ENCODE assay signal across 26 cellular contexts in the genomic region with DNA sequence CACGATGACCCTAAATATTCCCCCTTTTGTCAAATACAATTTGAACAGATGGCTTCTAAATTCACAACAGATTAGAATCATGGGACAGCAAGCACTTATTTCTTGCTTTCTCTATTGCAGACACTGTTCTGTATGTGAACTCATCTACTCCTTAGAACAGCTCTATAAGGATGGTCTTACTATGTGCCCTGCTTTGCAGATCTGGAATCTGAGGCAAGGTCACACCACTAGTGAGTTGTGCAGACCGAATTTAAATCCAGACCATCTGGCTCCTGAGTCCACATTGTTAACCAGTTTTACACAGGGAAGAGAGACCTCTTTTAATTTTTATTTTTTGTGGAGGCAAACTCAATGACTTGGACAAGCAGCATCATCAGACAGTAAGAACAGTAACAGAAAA. TPM values are rescaled to one million over a fixed set of nuclear protein-coding genes. Genes with fewer than 3 reads are reported as not detected.
DNase-seq lines count a peak whose midpoint lies in the region; ATAC-seq, FAIRE-seq and TF ChIP-seq lines count a peak whose summit lies in the region.
"Had no signal": no experiment of that assay in that cellular context is flagged by ENCODE, and none has a peak within 500 bp of the region (broad histone marks: within the 10 kb centered on the region; RNA-seq: fewer than 3 reads in every experiment).

No MANE protein-coding gene starts in this region.

- H3K36me3 Mint-ChIP-seq in activated T-cell treated with anti-CD3 and anti-CD28 coated beads, Interleukin-2, amount 50 U/mL, for 72 hours (ENCODE audit: insufficient read depth in 2 of 2) = peaks cover 2 to 5% of the 10 kb centered on the region in 2 donors
- H3K36me3 Mint-ChIP-seq in CD8-positive, alpha-beta T cell = peaks cover 5% of the 10 kb centered on the region
- H3K36me3 Mint-ChIP-seq in T-cell (peaks cover 10% of the 10 kb centered on the region), immature natural killer cell (peaks cover 0 to 6% (median 0%) of the 10 kb centered on the region in 3 donors)

- H3K27me3 Mint-ChIP-seq in activated T-cell treated with anti-CD3 and anti-CD28 coated beads, Interleukin-2, amount 50 U/mL, for 72 hours (ENCODE audit: low read depth) = no peaks in the 10 kb centered on the region
- H3K27me3 Mint-ChIP-seq in CD8-positive, alpha-beta T cell (ENCODE audit: low read depth) = no peaks in the 10 kb centered on the region
- no peaks in the 10 kb centered on the region for H3K27me3 Mint-ChIP-seq in T-cell
- H3K27me3 Mint-ChIP-seq in immature natural killer cell (ENCODE audit: low read depth in 3 of 3) = no peaks in the 10 kb centered on the region

- no peak for ATAC-seq in activated T-cell treated with anti-CD3 and anti-CD28 coated beads, Interleukin-2, amount 50 U/mL, for 72 hours (replicated peaks in 1 of 2)
- ATAC-seq in CD8-positive, alpha-beta T cell = no peak
- ATAC-seq in T-cell (replicated peaks in 1 of 4) (peak in 1 of 4 experiments; percentile 39), GM21717 (IDR thresholded peaks at IDR 0.05; ENCODE audit: unreplicated experiment) (no peak)

- POLR2A ChIA-PET in CD8-positive, alpha-beta T cell (lab: Charles Lee) = interaction anchor here (0.8 to 1.0 kb wide), 2 partner anchors 11 to 37 kb away, joined by 3 to 5 read pairs; no protein-coding TSS in a partner anchor
- POLR2A ChIA-PET in T-cell (lab: Charles Lee) = interaction anchor here (0.5 to 1.0 kb wide), 2 partner anchors 26 to 54 kb away, joined by 3 read pairs; no protein-coding TSS in a partner anchor

- TF ChIP-seq POLR2A in GM12891 (IDR thresholded peaks at IDR 0.05; ENCODE audit: low read depth, low read length) = no peak

- H3K4me1 Mint-ChIP-seq in activated T-cell treated with anti-CD3 and anti-CD28 coated beads, Interleukin-2, amount 50 U/mL, for 72 hours (ENCODE audit: low read depth) = peaks cover 72% of the 10 kb centered on the region
- peaks cover 84% of the 10 kb centered on the region for H3K4me1 Mint-ChIP-seq in CD8-positive, alpha-beta T cell (ENCODE audit: low read depth)
- peaks cover 87 to 95% (median 93%) of the 10 kb centered on the region in 3 donors for H3K4me1 Mint-ChIP-seq in T-cell
- H3K4me1 Mint-ChIP-seq in immature natural killer cell = peaks cover 79 to 99% of the 10 kb centered on the region in 2 donors

- intact Hi-C loops in CD8-positive, alpha-beta T cell (cut with DNase I, micrococcal nuclease) = no loop called here

- peaks cover 16% of the 10 kb centered on the region for H3K4me1 ChIP-seq in CD8-positive, alpha-beta T cell (ENCODE audit: insufficient read depth, low read length)
- H3K4me1 ChIP-seq: SJSA1 had no signal

- CTCF ChIA-PET in CD8-positive, alpha-beta T cell (lab: Charles Lee) = interaction anchor here (0.6 to 5.9 kb wide), 8 partner anchors 9 to 177 kb away, joined by 3 to 43 read pairs (median 4); no protein-coding TSS in a partner anchor
- CTCF ChIA-PET in T-cell (lab: Charles Lee) = interaction anchor here (0.7 to 2.2 kb wide), 8 partner anchors 9 to 500 kb away, joined by 3 to 13 read pairs (median 4); no protein-coding TSS in a partner anchor

- no peak for DNase-seq in activated T-cell treated with anti-CD3 and anti-CD28 coated beads, Interleukin-2, amount 50 U/mL, for 72 hours
- no peak for DNase-seq in activated T-cell treated with anti-CD3 and anti-CD28 coated beads, Interleukin-2, amount 50 U/mL, for 48 hours
- no peak for DNase-seq in CD8-positive, alpha-beta T cell
- DNase-seq in T-cell = no peak
- DNase-seq in immature natural killer cell = no peak
- no peak for DNase-seq in GM12891 (ENCODE audit: insufficient read length, low spot score)
- DNase-seq in GM10266 (ENCODE audit: extremely low spot score) = no peak
- DNase-seq: ACHN; activated CD4-positive, alpha-beta T cell treated with anti-CD3 and anti-CD28 coated beads, Interleukin-2, amount 50 U/mL, for 1 hour; activated naive CD4-positive, alpha-beta T cell; anterior cingulate cortex; central memory CD4-positive, alpha-beta T cell; dorsolateral prefrontal cortex; EL; H9; kidney glomerular epithelial cell; mammary epithelial cell; NCI-H1436 treated with DMSO at 0.1 percent for 48 hours; occipital lobe had no signal

- H3K4me3 Mint-ChIP-seq in activated T-cell treated with anti-CD3 and anti-CD28 coated beads, Interleukin-2, amount 50 U/mL, for 72 hours = peak overlapping the region in 1 of 2 donors; percentile 63
- H3K4me3 Mint-ChIP-seq in CD8-positive, alpha-beta T cell = no peak overlapping the region
- H3K4me3 Mint-ChIP-seq in T-cell = no peak overlapping the region
- H3K4me3 Mint-ChIP-seq in immature natural killer cell = no peak overlapping the region
- H3K4me3 Mint-ChIP-seq: H9 had no signal

- peak overlapping the region; percentile 76 for H3K27ac Mint-ChIP-seq in activated T-cell treated with anti-CD3 and anti-CD28 coated beads, Interleukin-2, amount 50 U/mL, for 72 hours
- peak overlapping the region; percentile 75 for H3K27ac Mint-ChIP-seq in CD8-positive, alpha-beta T cell
- H3K27ac Mint-ChIP-seq in T-cell (peak overlapping the region; percentile 86 to 89), immature natural killer cell (peak overlapping the region; percentile 77 to 90 (median 81))

- no peaks in the 10 kb centered on the region for H3K27me3 ChIP-seq in CD8-positive, alpha-beta T cell (ENCODE audit: insufficient read depth, low read length)
- H3K27me3 ChIP-seq: dorsolateral prefrontal cortex had no signal

- H3K9me3 ChIP-seq in CD8-positive, alpha-beta T cell (ENCODE audit: low read length) = no peaks in the 10 kb centered on the region
- H3K9me3 ChIP-seq: SJSA1 had no signal

- no peak for TF ChIP-seq CTCF in CD8-positive, alpha-beta T cell (IDR thresholded peaks at IDR 0.05)
- TF ChIP-seq CTCF in GM10266 (IDR thresholded peaks at IDR 0.05; ENCODE audit: control insufficient read depth, insufficient read depth, low read depth, missing control alignments) = no peak

- no peaks in the 10 kb centered on the region for H3K36me3 ChIP-seq in CD8-positive, alpha-beta T cell (ENCODE audit: insufficient read depth, low read length)
- H3K36me3 ChIP-seq: SJSA1 had no signal

- no peaks in the 10 kb centered on the region for H3K9me3 Mint-ChIP-seq in activated T-cell treated with anti-CD3 and anti-CD28 coated beads, Interleukin-2, amount 50 U/mL, for 72 hours
- peaks cover 2% of the 10 kb centered on the region for H3K9me3 Mint-ChIP-seq in CD8-positive, alpha-beta T cell
- H3K9me3 Mint-ChIP-seq in T-cell (no peaks in the 10 kb centered on the region), immature natural killer cell (no peaks in the 10 kb centered on the region)
- H3K9me3 Mint-ChIP-seq: H9 had no signal

- no peak overlapping the region for H3K27ac ChIP-seq in CD8-positive, alpha-beta T cell (ENCODE audit: low read depth, low read length)
- H3K27ac ChIP-seq: SJSA1 had no signal

- no peak overlapping the region for H3K4me3 ChIP-seq in CD8-positive, alpha-beta T cell (ENCODE audit: low read depth, low read length)
- H3K4me3 ChIP-seq: dorsolateral prefrontal cortex, SJSA1, skin epidermis had no signal

- FAIRE-seq in GM12891 (lab: Jason Lieb, UNC) = no peak
- FAIRE-seq: HTR-8/SVneo, RCC 7860, urothelium cell line had no signal

TF ChIP-seq in GM12891, 5 proteins besides CTCF, POLR2A, EP300 and RAD21:
- TF ChIP-seq SPI1 (IDR thresholded peaks at IDR 0.05; ENCODE audit: low read depth, low read length) = no peak
- TF ChIP-seq POU2F2 (IDR thresholded peaks at IDR 0.05; ENCODE audit: low read depth, low read length) = no peak
- TF ChIP-seq POLR2AphosphoS5 (IDR thresholded peaks at IDR 0.05; ENCODE audit: low read depth, low read length) = no peak
- TF ChIP-seq TAF1 (IDR thresholded peaks at IDR 0.05; ENCODE audit: low read depth, low read length) = no peak
- no peak for TF ChIP-seq PAX5 (IDR thresholded peaks at IDR 0.05; ENCODE audit: insufficient read depth, low read length, severe bottlenecking)
TF ChIP-seq in GM12891: peak in this region for 0.

RNA-seq across cellular contexts. Expression of gene GPRIN3, which starts 50.2 kb away (rescaled TPM):
- total RNA-seq in activated T-cell treated with anti-CD3 and anti-CD28 coated beads, Interleukin-2, amount 50 U/mL, for 72 hours = 10 to 100 TPM; 19.9 to 32.3 TPM
- total RNA-seq in CD8-positive, alpha-beta T cell = 10 to 100 TPM; 32.1 to 34.4 TPM
- total RNA-seq in T-cell = 10 to 100 TPM; 17.4 to 56.1 (median 23.0) TPM
- polyA plus RNA-seq in immature natural killer cell = 10 to 100 TPM in 1 of 3 donors, 1 to 10 TPM in 2; 5.5 to 15.9 (median 7.3) TPM
- polyA plus RNA-seq in GM12891 (2012; ENCODE audit: low read depth, missing spikeins) = under 0.01 TPM
- total RNA-seq: SJSA1 had no signal
- polyA plus RNA-seq: BJ, mammary epithelial cell had no signal
